ENCODE assay signal across 1 cellular context in the genomic region with DNA sequence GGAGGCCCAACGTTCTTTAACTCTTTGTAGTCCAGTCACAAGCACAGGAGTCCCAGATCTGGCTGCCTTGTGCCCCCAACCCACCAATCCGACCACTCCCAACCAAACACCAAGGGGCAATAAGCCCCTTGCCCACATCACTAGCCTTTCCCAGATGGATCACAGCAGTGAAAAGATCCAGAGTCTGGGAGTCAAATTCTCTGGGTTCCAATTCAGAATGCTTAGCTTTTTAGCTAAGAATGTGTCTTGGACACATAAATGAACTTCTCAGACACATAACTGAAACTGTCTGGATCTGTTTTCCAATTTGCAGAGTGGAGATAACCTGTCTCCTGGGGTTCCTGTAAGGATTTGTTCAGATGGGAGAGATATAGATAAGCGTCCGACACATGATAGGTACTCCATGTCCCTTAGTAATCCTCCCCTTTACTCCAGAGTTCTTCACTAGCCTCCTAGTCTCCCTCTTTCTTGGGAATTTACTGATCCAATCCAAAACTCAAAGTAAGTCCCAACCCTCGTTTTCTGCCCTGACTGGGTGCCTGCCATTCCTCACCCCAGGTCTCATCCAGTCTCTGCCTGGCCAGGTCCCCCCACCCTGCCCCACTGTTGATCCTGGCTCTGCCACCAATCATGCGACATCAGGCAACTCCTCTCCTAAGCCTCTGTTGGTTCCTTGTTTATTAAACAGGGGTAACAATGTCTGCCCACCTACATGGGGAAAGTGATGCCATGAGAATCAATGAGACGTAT.
A peak's percentile ranks its signal among the peaks of the same experiment; 100 is the strongest.
TF ChIP-seq lines count a peak whose summit lies in the region.

No MANE protein-coding gene starts in this region.

TF ChIP-seq in GM12878, 131 proteins besides CTCF, POLR2A, EP300 and RAD21:
- TF ChIP-seq RUNX3 (IDR thresholded peaks at IDR 0.05; ENCODE audit: low read length) (no peak), NBN (IDR thresholded peaks at IDR 0.05) (0 out of 2 replicates have a peak, but pooled peaks have one; percentile 6), SMARCA5 (IDR thresholded peaks at IDR 0.05) (0 out of 2 replicates have a peak, but pooled peaks have one; percentile 4), NR2F1 (conservative IDR thresholded peaks at IDR 0.05) (no peak), PAX5 (IDR thresholded peaks at IDR 0.05; ENCODE audit: borderline replicate concordance, low read depth, low read length) (no peak), JUNB (IDR thresholded peaks at IDR 0.05) (no peak), IKZF2 (IDR thresholded peaks at IDR 0.05) (0 out of 4 replicates have a peak, but pooled peaks of 1 of the 2 experiments have one; percentile 1), IKZF1 (conservative IDR thresholded peaks at IDR 0.05) (no peak), SMC3 (IDR thresholded peaks at IDR 0.05; ENCODE audit: borderline replicate concordance, low read length) (no peak), KLF5 (IDR thresholded peaks at IDR 0.05; ENCODE audit: partially characterized antibody) (no peak)
- TF ChIP-seq, protein P1, sequence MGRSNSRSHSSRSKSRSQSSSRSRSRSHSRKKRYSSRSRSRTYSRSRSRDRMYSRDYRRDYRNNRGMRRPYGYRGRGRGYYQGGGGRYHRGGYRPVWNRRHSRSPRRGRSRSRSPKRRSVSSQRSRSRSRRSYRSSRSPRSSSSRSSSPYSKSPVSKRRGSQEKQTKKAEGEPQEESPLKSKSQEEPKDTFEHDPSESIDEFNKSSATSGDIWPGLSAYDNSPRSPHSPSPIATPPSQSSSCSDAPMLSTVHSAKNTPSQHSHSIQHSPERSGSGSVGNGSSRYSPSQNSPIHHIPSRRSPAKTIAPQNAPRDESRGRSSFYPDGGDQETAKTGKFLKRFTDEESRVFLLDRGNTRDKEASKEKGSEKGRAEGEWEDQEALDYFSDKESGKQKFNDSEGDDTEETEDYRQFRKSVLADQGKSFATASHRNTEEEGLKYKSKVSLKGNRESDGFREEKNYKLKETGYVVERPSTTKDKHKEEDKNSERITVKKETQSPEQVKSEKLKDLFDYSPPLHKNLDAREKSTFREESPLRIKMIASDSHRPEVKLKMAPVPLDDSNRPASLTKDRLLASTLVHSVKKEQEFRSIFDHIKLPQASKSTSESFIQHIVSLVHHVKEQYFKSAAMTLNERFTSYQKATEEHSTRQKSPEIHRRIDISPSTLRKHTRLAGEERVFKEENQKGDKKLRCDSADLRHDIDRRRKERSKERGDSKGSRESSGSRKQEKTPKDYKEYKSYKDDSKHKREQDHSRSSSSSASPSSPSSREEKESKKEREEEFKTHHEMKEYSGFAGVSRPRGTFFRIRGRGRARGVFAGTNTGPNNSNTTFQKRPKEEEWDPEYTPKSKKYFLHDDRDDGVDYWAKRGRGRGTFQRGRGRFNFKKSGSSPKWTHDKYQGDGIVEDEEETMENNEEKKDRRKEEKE (IDR thresholded peaks at IDR 0.05) = no peak
- TF ChIP-seq, protein P2, sequence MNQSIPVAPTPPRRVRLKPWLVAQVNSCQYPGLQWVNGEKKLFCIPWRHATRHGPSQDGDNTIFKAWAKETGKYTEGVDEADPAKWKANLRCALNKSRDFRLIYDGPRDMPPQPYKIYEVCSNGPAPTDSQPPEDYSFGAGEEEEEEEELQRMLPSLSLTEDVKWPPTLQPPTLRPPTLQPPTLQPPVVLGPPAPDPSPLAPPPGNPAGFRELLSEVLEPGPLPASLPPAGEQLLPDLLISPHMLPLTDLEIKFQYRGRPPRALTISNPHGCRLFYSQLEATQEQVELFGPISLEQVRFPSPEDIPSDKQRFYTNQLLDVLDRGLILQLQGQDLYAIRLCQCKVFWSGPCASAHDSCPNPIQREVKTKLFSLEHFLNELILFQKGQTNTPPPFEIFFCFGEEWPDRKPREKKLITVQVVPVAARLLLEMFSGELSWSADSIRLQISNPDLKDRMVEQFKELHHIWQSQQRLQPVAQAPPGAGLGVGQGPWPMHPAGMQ (IDR thresholded peaks at IDR 0.05; ENCODE audit: borderline replicate concordance) = no peak
- TF ChIP-seq, protein P3, sequence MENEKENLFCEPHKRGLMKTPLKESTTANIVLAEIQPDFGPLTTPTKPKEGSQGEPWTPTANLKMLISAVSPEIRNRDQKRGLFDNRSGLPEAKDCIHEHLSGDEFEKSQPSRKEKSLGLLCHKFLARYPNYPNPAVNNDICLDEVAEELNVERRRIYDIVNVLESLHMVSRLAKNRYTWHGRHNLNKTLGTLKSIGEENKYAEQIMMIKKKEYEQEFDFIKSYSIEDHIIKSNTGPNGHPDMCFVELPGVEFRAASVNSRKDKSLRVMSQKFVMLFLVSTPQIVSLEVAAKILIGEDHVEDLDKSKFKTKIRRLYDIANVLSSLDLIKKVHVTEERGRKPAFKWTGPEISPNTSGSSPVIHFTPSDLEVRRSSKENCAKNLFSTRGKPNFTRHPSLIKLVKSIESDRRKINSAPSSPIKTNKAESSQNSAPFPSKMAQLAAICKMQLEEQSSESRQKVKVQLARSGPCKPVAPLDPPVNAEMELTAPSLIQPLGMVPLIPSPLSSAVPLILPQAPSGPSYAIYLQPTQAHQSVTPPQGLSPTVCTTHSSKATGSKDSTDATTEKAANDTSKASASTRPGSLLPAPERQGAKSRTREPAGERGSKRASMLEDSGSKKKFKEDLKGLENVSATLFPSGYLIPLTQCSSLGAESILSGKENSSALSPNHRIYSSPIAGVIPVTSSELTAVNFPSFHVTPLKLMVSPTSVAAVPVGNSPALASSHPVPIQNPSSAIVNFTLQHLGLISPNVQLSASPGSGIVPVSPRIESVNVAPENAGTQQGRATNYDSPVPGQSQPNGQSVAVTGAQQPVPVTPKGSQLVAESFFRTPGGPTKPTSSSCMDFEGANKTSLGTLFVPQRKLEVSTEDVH (IDR thresholded peaks at IDR 0.05; ENCODE audit: low read depth, partially characterized antibody) = no peak
